26 cellular contexts compared by ENCODE assay signal in the genomic region with DNA sequence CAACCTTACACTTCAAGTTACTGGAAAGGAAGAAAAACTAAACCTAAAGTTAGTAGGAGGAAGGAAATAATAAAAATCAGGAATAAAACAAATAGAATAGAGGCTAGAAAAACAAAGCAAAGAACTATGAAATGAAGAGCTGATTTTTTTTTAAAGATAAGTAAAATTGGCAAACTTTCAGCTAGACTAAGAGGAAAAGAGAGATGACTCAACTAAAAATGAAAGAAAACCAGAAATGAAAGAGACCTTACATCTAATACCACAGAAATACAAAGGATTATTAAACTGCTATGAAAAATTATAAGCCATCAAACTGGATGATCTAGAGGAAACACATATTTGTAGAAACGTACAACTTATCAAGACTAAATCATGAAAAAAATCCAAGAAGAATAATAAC.
DNase-seq lines count a peak whose midpoint lies in the region; ATAC-seq, FAIRE-seq and TF ChIP-seq lines count a peak whose summit lies in the region.
"Had no signal": no experiment of that assay in that cellular context is flagged by ENCODE, and none has a peak within 500 bp of the region (broad histone marks: within the 10 kb centered on the region; RNA-seq: fewer than 3 reads in every experiment).

No MANE protein-coding gene starts in this region.

- peak; percentile 15 for FAIRE-seq in GM18507 (lab: Jason Lieb, UNC)
- FAIRE-seq: bronchial epithelial cell had no signal

- H3K4me3 ChIP-seq in fibroblast of pulmonary artery (replicated peaks; ENCODE audit: low read depth, low read length): no peak overlapping the region
- H3K4me3 ChIP-seq: transverse colon had no signal

- DNase-seq in GM18507 (ENCODE audit: extremely low spot score, insufficient read length, low read depth) (no peak), amniotic epithelial cell (ENCODE audit: low read depth) (peak; percentile 35), fibroblast of pulmonary artery (ENCODE audit: low read depth) (peak; percentile 32), NOMO-1 treated with DMSO at 0.1 percent for 48 hours (lab: John Stamatoyannopoulos, UW; ENCODE audit: unreplicated experiment) (no peak), NCI-H2081 (lab: John Stamatoyannopoulos, UW) (no peak), T-helper 2 cell (no peak), NCI-H2227 (lab: John Stamatoyannopoulos, UW; ENCODE audit: unreplicated experiment) (no peak)
- DNase-seq: activated CD4-positive, alpha-beta memory T cell treated with anti-CD3 and anti-CD28 coated beads, Interleukin-2, amount 10 ng/mL, durations not matched to agents 7 days and 5 days; activated CD8-positive, alpha-beta memory T cell treated with anti-CD3 and anti-CD28 coated beads, Interleukin-2, amount 50 U/mL, for 4 hours; BE2C; CD8-positive, alpha-beta T cell; dermis blood vessel endothelial cell; hippocampal formation; left colon; mammary epithelial cell; NCI-H1105; NCI-H187; NCI-H2171 treated with DMSO at 0.1 percent for 48 hours; NCI-H524 treated with DMSO at 0.1 percent for 48 hours; nephron progenitor cell; retina; SHP77; transverse colon had no signal

- peak; percentile 42 for ATAC-seq in HG03378 (IDR thresholded peaks at IDR 0.05; ENCODE audit: unreplicated experiment)
- ATAC-seq: CD8-positive, alpha-beta T cell; left colon; stimulated activated memory B cell treated with anti-CD40 and anti-IgM and Interleukin-4, amounts not matched to agents 10 μg/mL and 1 μg/mL and 100 μg/mL, for 72 hours had no signal

- no peak for TF ChIP-seq CTCF in fibroblast of pulmonary artery (IDR thresholded peaks at IDR 0.05; ENCODE audit: low read length, missing control alignments)

Comparison
In these comparisons a context has a peak if more than half of its experiments do, and no peak if none do; other contexts are left out.
1. DNase-seq: peak in amniotic epithelial cell (single experiment) and fibroblast of pulmonary artery (single experiment); none in GM18507 (single experiment), NOMO-1 treated with DMSO at 0.1 percent for 48 hours (single experiment), NCI-H2081 (0 of 2), T-helper 2 cell (0 of 5) and NCI-H2227 (single experiment).